ENCODE assay signal across 1 cellular context in genomic region chr19:7769171-7769570, GRCh38.
TF ChIP-seq lines count a peak whose summit lies in the region.

No MANE protein-coding gene starts in this region.

TF ChIP-seq in H1, 55 proteins besides CTCF, POLR2A, EP300 and RAD21:
- TF ChIP-seq TAF1 (IDR thresholded peaks at IDR 0.05; ENCODE audit: low read depth, low read length) (no peak), SIN3A (conservative IDR thresholded peaks at IDR 0.05 in 1 of 2, IDR thresholded peaks at IDR 0.05 in 1 of 2; ENCODE audit: low read depth in 1 of 2, low read length in 2 of 2) (no peak), POLR2AphosphoS5 (IDR thresholded peaks at IDR 0.05; ENCODE audit: low read depth, low read length) (no peak), EGR1 (IDR thresholded peaks at IDR 0.05; ENCODE audit: borderline replicate concordance, low read depth, low read length) (no peak), TAF7 (optimal IDR thresholded peaks at IDR 0.05; ENCODE audit: borderline replicate concordance, low read depth, low read length) (no peak), MAX (IDR thresholded peaks at IDR 0.05) (no peak), CBX5 (IDR thresholded peaks at IDR 0.05; ENCODE audit: low read depth, low read length) (no peak), SP4 (IDR thresholded peaks at IDR 0.05; ENCODE audit: low read length) (no peak), POU5F1 (IDR thresholded peaks at IDR 0.05; ENCODE audit: low read depth, low read length) (no peak), FOSL1 (IDR thresholded peaks at IDR 0.05; ENCODE audit: insufficient read depth, low read depth, low read length) (no peak), RBBP5 (IDR thresholded peaks at IDR 0.05; ENCODE audit: borderline replicate concordance, low read depth, low read length) (no peak), KDM1A (IDR thresholded peaks at IDR 0.05; ENCODE audit: borderline replicate concordance, low read length) (no peak), TEAD4 (IDR thresholded peaks at IDR 0.05; ENCODE audit: low read depth, low read length) (no peak), RXRA (IDR thresholded peaks at IDR 0.05; ENCODE audit: insufficient read depth, low read depth, low read length) (no peak), NANOG (IDR thresholded peaks at IDR 0.05; ENCODE audit: insufficient read depth, low read depth, low read length, poor library complexity, severe bottlenecking) (no peak), KDM5A (IDR thresholded peaks at IDR 0.05; ENCODE audit: low read length) (no peak)
TF ChIP-seq in H1: peak in this region for 0.
